Comparison of ENCODE assay signal across 8 cellular contexts in the genomic region with DNA sequence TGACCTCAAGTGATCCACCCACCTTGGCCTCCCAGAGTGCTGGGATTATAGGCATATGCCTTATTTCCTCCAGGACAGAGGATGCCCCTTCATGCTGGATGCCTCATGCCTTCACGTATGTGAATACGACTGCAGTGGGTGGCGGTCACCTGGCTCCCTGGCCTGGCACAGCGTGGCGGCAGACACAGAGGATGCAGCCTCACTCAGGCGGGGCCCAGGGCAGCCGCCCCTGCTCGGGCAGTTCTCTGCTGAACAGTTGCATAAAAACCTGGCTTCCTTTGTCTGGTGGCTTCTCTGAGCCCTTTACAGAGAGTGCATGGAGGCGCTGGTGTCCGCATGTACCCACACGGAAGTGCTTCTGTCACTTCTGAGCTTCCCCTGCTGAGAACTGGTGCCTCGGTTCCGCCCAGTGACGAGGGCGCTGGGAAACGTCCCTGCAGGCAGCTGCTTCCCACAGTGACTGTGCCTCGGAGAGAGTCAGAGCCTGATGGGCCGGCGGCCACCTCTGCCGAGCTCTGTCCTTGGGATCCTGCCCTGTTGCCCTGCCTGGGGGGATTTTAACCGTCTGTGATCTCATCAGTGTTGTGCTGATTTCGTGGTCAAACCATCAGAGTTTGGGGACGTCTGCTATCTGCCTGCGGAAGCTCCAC.
DNase-seq lines count a peak whose midpoint lies in the region; ATAC-seq and TF ChIP-seq lines count a peak whose summit lies in the region.
"Had no signal": no experiment of that assay in that cellular context is flagged by ENCODE, and none has a peak within 500 bp of the region (broad histone marks: within the 10 kb centered on the region; RNA-seq: fewer than 3 reads in every experiment).

No MANE protein-coding gene starts in this region.

- TF ChIP-seq CTCF in foreskin fibroblast (IDR thresholded peaks at IDR 0.05; ENCODE audit: low read depth, low read length) (no peak), osteoblast (IDR thresholded peaks at IDR 0.05; ENCODE audit: extremely low read depth, low read depth, low read length) (no peak)

- no peaks in the 10 kb centered on the region for H3K36me3 ChIP-seq in osteoblast (ENCODE audit: insufficient read depth, low read length)

- H2AFZ ChIP-seq in osteoblast (ENCODE audit: low read length): no peak overlapping the region

- ATAC-seq in HG03045 (IDR thresholded peaks at IDR 0.05; ENCODE audit: unreplicated experiment): no peak

- no peaks in the 10 kb centered on the region for H3K79me2 ChIP-seq in osteoblast (ENCODE audit: insufficient read depth, low read length)

- H3K27me3 ChIP-seq in osteoblast (ENCODE audit: insufficient read depth, low read length): no peaks in the 10 kb centered on the region

- no peaks in the 10 kb centered on the region for H4K20me1 ChIP-seq in osteoblast (ENCODE audit: insufficient read depth, low read length)

- H3K4me3 ChIP-seq in foreskin fibroblast (ENCODE audit: low read depth in 1 of 2, low read length in 2 of 2) (no peak overlapping the region), osteoblast (ENCODE audit: insufficient read depth, low read length) (no peak overlapping the region)

- no peak overlapping the region for H3K27ac ChIP-seq in osteoblast (ENCODE audit: low read depth, low read length)

- H3K4me1 ChIP-seq in osteoblast (ENCODE audit: insufficient read depth, low read length): no peaks in the 10 kb centered on the region

- H3K9me3 ChIP-seq in osteoblast (ENCODE audit: low read depth, low read length): no peaks in the 10 kb centered on the region

- H3K4me2 ChIP-seq in osteoblast (ENCODE audit: insufficient read depth, low read length): no peak overlapping the region

- DNase-seq in DMS79 (lab: John Stamatoyannopoulos, UW): peak; percentile 4
- peak; percentile 57 for DNase-seq in NCI-H345 treated with DMSO at 0.1 percent for 48 hours (lab: John Stamatoyannopoulos, UW; ENCODE audit: unreplicated experiment)
- DNase-seq in foreskin fibroblast: peak; percentile 50 to 70
- peak; percentile 48 for DNase-seq in osteoblast (ENCODE audit: insufficient read length, low spot score, missing footprints)
- no peak for DNase-seq in HuH-7 (ENCODE audit: low spot score)
- no peak for DNase-seq in NCI-H524 treated with DMSO at 0.1 percent for 48 hours (lab: John Stamatoyannopoulos, UW)
- DNase-seq: NCI-H510A had no signal

Comparison
In these comparisons a context has a peak if more than half of its experiments do, and no peak if none do; other contexts are left out.
1. DNase-seq: peak in DMS79 (single experiment), NCI-H345 treated with DMSO at 0.1 percent for 48 hours (single experiment), foreskin fibroblast (2 of 2) and osteoblast (single experiment); none in HuH-7 (single experiment) and NCI-H524 treated with DMSO at 0.1 percent for 48 hours (single experiment).